11 cellular contexts compared by ENCODE assay signal in the genomic region with DNA sequence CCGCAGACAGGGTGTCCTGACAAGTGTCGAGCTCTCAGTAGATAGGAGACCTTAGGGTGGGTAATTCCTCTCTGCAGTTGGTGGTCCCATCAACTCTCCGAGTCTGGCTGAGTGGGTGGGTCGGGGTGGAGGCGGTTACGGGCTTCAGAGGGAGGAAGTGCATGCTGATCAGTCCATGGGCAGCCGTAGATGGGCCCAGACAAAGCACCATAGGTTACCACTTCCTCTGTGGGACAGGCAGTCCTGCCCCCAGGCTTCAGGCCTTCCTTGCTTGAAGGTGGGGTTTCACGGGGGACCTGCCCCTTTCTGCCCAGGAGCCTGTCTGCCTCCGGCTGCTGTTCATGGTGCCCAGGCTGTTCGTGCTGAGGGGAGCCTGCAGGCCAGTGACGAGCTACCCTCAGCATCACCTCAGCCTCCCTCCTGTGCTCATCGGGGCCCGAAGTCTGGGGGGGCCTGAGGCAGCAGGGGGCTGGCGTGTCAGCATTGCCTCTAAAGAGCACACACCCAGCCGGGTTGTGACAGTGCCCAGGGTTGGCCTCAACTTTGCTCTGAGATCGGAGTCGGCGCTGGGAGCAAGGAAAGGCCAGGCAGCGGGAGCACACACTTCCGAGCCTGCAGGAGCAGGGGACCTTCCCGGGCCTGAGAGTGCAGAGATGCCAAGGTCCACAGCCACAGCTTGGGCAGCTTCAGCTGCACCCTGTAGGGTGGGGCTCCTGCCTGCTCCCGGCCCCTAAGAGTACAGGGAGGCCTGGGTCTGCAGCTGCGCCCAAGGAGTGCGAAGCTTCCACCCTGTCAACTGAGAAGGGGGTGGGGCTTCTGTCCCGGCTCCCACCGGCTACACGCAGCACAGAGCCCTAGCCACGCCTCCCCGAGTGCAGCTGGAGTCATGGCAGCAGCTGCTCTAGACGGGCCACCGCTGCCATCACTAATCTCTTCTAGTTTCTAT.
DNase-seq lines count a peak whose midpoint lies in the region; ATAC-seq lines count a peak whose summit lies in the region.
"Had no signal": no experiment of that assay in that cellular context is flagged by ENCODE, and none has a peak within 500 bp of the region (broad histone marks: within the 10 kb centered on the region; RNA-seq: fewer than 3 reads in every experiment).

No MANE protein-coding gene starts in this region.

- no peak overlapping the region for H3K27ac Mint-ChIP-seq in stimulated activated effector memory CD8-positive, alpha-beta T cell treated with anti-CD3 and anti-CD28 coated beads, Interleukin-12 subunit alpha, Interleukin-12 subunit beta, amount 100 ng/mL, for 72 hours
- no peak overlapping the region for H3K27ac Mint-ChIP-seq in activated CD8-positive, alpha-beta memory T cell treated with anti-CD3 and anti-CD28 coated beads, Interleukin-2, amount 10 ng/mL, durations not matched to agents 7 days and 5 days

- H3K27me3 Mint-ChIP-seq in activated CD8-positive, alpha-beta memory T cell treated with anti-CD3 and anti-CD28 coated beads, Interleukin-2, amount 10 ng/mL, durations not matched to agents 7 days and 5 days = peaks cover 5% of the 10 kb centered on the region

- H3K4me1 Mint-ChIP-seq in stimulated activated effector memory CD8-positive, alpha-beta T cell treated with anti-CD3 and anti-CD28 coated beads, Interleukin-12 subunit alpha, Interleukin-12 subunit beta, amount 100 ng/mL, for 72 hours = no peaks in the 10 kb centered on the region
- H3K4me1 Mint-ChIP-seq in activated CD8-positive, alpha-beta memory T cell treated with anti-CD3 and anti-CD28 coated beads, Interleukin-2, amount 10 ng/mL, durations not matched to agents 7 days and 5 days = no peaks in the 10 kb centered on the region

- CTCF ChIA-PET in activated CD8-positive, alpha-beta memory T cell treated with anti-CD3 and anti-CD28 coated beads, Interleukin-2, amount 10 ng/mL, durations not matched to agents 7 days and 5 days (lab: Charles Lee) = no interaction called here

- H3K4me3 Mint-ChIP-seq in stimulated activated effector memory CD8-positive, alpha-beta T cell treated with anti-CD3 and anti-CD28 coated beads, Interleukin-12 subunit alpha, Interleukin-12 subunit beta, amount 100 ng/mL, for 72 hours = no peak overlapping the region
- no peak overlapping the region for H3K4me3 Mint-ChIP-seq in activated CD8-positive, alpha-beta memory T cell treated with anti-CD3 and anti-CD28 coated beads, Interleukin-2, amount 10 ng/mL, durations not matched to agents 7 days and 5 days

- H3K9me3 Mint-ChIP-seq in stimulated activated effector memory CD8-positive, alpha-beta T cell treated with anti-CD3 and anti-CD28 coated beads, Interleukin-12 subunit alpha, Interleukin-12 subunit beta, amount 100 ng/mL, for 72 hours = no peaks in the 10 kb centered on the region
- no peaks in the 10 kb centered on the region for H3K9me3 Mint-ChIP-seq in activated CD8-positive, alpha-beta memory T cell treated with anti-CD3 and anti-CD28 coated beads, Interleukin-2, amount 10 ng/mL, durations not matched to agents 7 days and 5 days (ENCODE audit: low read depth)

- peak; percentile 25 for ATAC-seq in stimulated activated effector memory CD8-positive, alpha-beta T cell treated with anti-CD3 and anti-CD28 coated beads, Interleukin-12 subunit alpha, Interleukin-12 subunit beta, amount 100 ng/mL, for 72 hours
- no peak for ATAC-seq in activated CD8-positive, alpha-beta memory T cell treated with anti-CD3 and anti-CD28 coated beads, Interleukin-2, amount 10 ng/mL, durations not matched to agents 7 days and 5 days
- no peak for ATAC-seq in HG02571 (IDR thresholded peaks at IDR 0.05; ENCODE audit: unreplicated experiment)

- H3K36me3 Mint-ChIP-seq in stimulated activated effector memory CD8-positive, alpha-beta T cell treated with anti-CD3 and anti-CD28 coated beads, Interleukin-12 subunit alpha, Interleukin-12 subunit beta, amount 100 ng/mL, for 72 hours = no peaks in the 10 kb centered on the region
- H3K36me3 Mint-ChIP-seq in activated CD8-positive, alpha-beta memory T cell treated with anti-CD3 and anti-CD28 coated beads, Interleukin-2, amount 10 ng/mL, durations not matched to agents 7 days and 5 days = no peaks in the 10 kb centered on the region

- DNase-seq in NCI-H2081 (lab: John Stamatoyannopoulos, UW) (peak; percentile 45 to 71), NCI-H2081 treated with DMSO at 0.1 percent for 48 hours (lab: John Stamatoyannopoulos, UW) (no peak), NCI-H82 (lab: John Stamatoyannopoulos, UW) (peak; percentile 88), islet precursor cell (peak; percentile 63), GDM1 (lab: John Stamatoyannopoulos, UW) (no peak)
- DNase-seq in stimulated activated effector memory CD8-positive, alpha-beta T cell treated with anti-CD3 and anti-CD28 coated beads, Interleukin-12 subunit alpha, Interleukin-12 subunit beta, amount 100 ng/mL, for 72 hours (ENCODE audit: low spot score in 2 of 2) = no peak
- DNase-seq in activated CD8-positive, alpha-beta memory T cell treated with anti-CD3 and anti-CD28 coated beads, Interleukin-2, amount 10 ng/mL, durations not matched to agents 7 days and 5 days = no peak
- DNase-seq: 8988T; activated CD4-positive, alpha-beta T cell treated with anti-CD3 and anti-CD28 coated beads for 1 hour; NCI-H1694 treated with DMSO at 0.1 percent for 48 hours had no signal

Comparison
In these comparisons a context has a peak if more than half of its experiments do, and no peak if none do; other contexts are left out.
1. DNase-seq: peak in NCI-H2081 (2 of 2), NCI-H82 (single experiment) and islet precursor cell (single experiment); none in NCI-H2081 treated with DMSO at 0.1 percent for 48 hours (single experiment), stimulated activated effector memory CD8-positive, alpha-beta T cell treated with anti-CD3 and anti-CD28 coated beads, Interleukin-12 subunit alpha, Interleukin-12 subunit beta, amount 100 ng/mL, for 72 hours (0 of 2), GDM1 (single experiment) and activated CD8-positive, alpha-beta memory T cell treated with anti-CD3 and anti-CD28 coated beads, Interleukin-2, amount 10 ng/mL, durations not matched to agents 7 days and 5 days (single experiment).